Comparison of ENCODE assay signal across 1 cellular context in genomic region chr12:119181202-119181601, GRCh38.
TF ChIP-seq lines count a peak whose summit lies in the region.

No MANE protein-coding gene starts in this region.

TF ChIP-seq in HepG2, 621 proteins besides CTCF, POLR2A, EP300 and RAD21:
- TF ChIP-seq ZNF333 (CRISPR knock-in tag; IDR thresholded peaks at IDR 0.05; ENCODE audit: borderline replicate concordance): no peak
- TF ChIP-seq IKZF1 (IDR thresholded peaks at IDR 0.05): no peak
- no peak for TF ChIP-seq KLF15 (CRISPR knock-in tag; IDR thresholded peaks at IDR 0.05; ENCODE audit: borderline replicate concordance)
- TF ChIP-seq PRPF4 (IDR thresholded peaks at IDR 0.05; ENCODE audit: low read depth, low read length, poor library complexity, severe bottlenecking): no peak
- TF ChIP-seq ZNF816 (CRISPR knock-in tag; IDR thresholded peaks at IDR 0.05; ENCODE audit: borderline replicate concordance): no peak
- no peak for TF ChIP-seq GMEB2 (CRISPR knock-in tag; IDR thresholded peaks at IDR 0.05; ENCODE audit: low read depth)
- no peak for TF ChIP-seq RFX3 (CRISPR knock-in tag; IDR thresholded peaks at IDR 0.05)
- TF ChIP-seq ZNF674 (CRISPR knock-in tag; IDR thresholded peaks at IDR 0.05; ENCODE audit: low read depth): no peak
- no peak for TF ChIP-seq ZNF280B (CRISPR knock-in tag; IDR thresholded peaks at IDR 0.05; ENCODE audit: borderline replicate concordance)
- no peak for TF ChIP-seq TAF1 (CRISPR knock-in tag; IDR thresholded peaks at IDR 0.05)
- no peak for TF ChIP-seq ZNF652 (CRISPR knock-in tag; IDR thresholded peaks at IDR 0.05; ENCODE audit: borderline replicate concordance, low read depth)
- TF ChIP-seq ZFP36L1 (CRISPR knock-in tag; IDR thresholded peaks at IDR 0.05): no peak
- no peak for TF ChIP-seq HDAC6 (IDR thresholded peaks at IDR 0.05; ENCODE audit: low read depth, low read length)
- TF ChIP-seq ZNF318 (CRISPR knock-in tag; IDR thresholded peaks at IDR 0.05): no peak
TF ChIP-seq in HepG2: peak in this region for 0.
